ENCODE assay signal across 16 cellular contexts in genomic region chr4:2390780-2391490, GRCh38. TPM values are rescaled to one million over a fixed set of nuclear protein-coding genes. Genes with fewer than 3 reads are reported as not detected.
DNase-seq lines count a peak whose midpoint lies in the region; ATAC-seq and TF ChIP-seq lines count a peak whose summit lies in the region.
"Had no signal": no experiment of that assay in that cellular context is flagged by ENCODE, and none has a peak within 500 bp of the region (broad histone marks: within the 10 kb centered on the region; RNA-seq: fewer than 3 reads in every experiment).

No MANE protein-coding gene starts in this region.

- H3K79me2 ChIP-seq in SK-N-SH (ENCODE audit: insufficient read depth), result no peaks in the 10 kb centered on the region
- H3K79me2 ChIP-seq in hepatocyte, result no peaks in the 10 kb centered on the region

- peaks cover 15% of the 10 kb centered on the region for H3K36me3 Mint-ChIP-seq in stimulated activated effector memory CD8-positive, alpha-beta T cell treated with anti-CD3 and anti-CD28 coated beads, Interleukin-12 subunit alpha, Interleukin-12 subunit beta, amount 100 ng/mL, for 72 hours

- H3K4me3 ChIP-seq in SK-N-SH (ENCODE audit: low read depth in 2 of 2, low read length in 1 of 2) (no peak overlapping the region), NT2/D1 (ENCODE audit: insufficient read length, low read depth) (peak overlapping the region; percentile 24), hepatocyte (no peak overlapping the region), MG63 (no peak overlapping the region)
- H3K4me3 ChIP-seq: HAP-1, transverse colon had no signal

- no peak overlapping the region for H2AFZ ChIP-seq in SK-N-SH (ENCODE audit: low read depth)
- no peak overlapping the region for H2AFZ ChIP-seq in hepatocyte

- no peak overlapping the region for H3K4me2 ChIP-seq in SK-N-SH
- H3K4me2 ChIP-seq in hepatocyte, result peak overlapping the region; percentile 57

- CTCF ChIA-PET in SK-N-SH (lab: Yijun Ruan, JAX), result interaction anchor here (0.8 to 1.0 kb wide), 2 partner anchors 28 to 171 kb away, joined by 3 read pairs; partner anchors contain the start of gene CFAP99

- no peaks in the 10 kb centered on the region for H3K9me3 Mint-ChIP-seq in stimulated activated effector memory CD8-positive, alpha-beta T cell treated with anti-CD3 and anti-CD28 coated beads, Interleukin-12 subunit alpha, Interleukin-12 subunit beta, amount 100 ng/mL, for 72 hours

- H3K9me2 ChIP-seq in SK-N-SH, result no peaks in the 10 kb centered on the region
- no peaks in the 10 kb centered on the region for H3K9me2 ChIP-seq in hepatocyte (replicated peaks; ENCODE audit: insufficient read depth)

- H3K9me3 ChIP-seq in SK-N-SH, result no peaks in the 10 kb centered on the region
- no peaks in the 10 kb centered on the region for H3K9me3 ChIP-seq in NT2/D1 (ENCODE audit: insufficient read depth, low read length)
- no peaks in the 10 kb centered on the region for H3K9me3 ChIP-seq in hepatocyte (ENCODE audit: low read depth)
- no peaks in the 10 kb centered on the region for H3K9me3 ChIP-seq in MG63
- H3K9me3 ChIP-seq: HAP-1, transverse colon had no signal

- H3K27me3 ChIP-seq in SK-N-SH (ENCODE audit: insufficient read depth) (no peaks in the 10 kb centered on the region), NT2/D1 (ENCODE audit: insufficient read depth, insufficient read length) (peaks cover 83% of the 10 kb centered on the region), hepatocyte (no peaks in the 10 kb centered on the region), MG63 (no peaks in the 10 kb centered on the region)
- H3K27me3 ChIP-seq: transverse colon had no signal

- POLR2A ChIA-PET in SK-N-SH (lab: Yijun Ruan, JAX), result interaction anchor here (0.7 kb wide), 1 partner anchor 72 kb away, joined by 3 read pairs; no protein-coding TSS in a partner anchor

- H3K36me3 ChIP-seq in SK-N-SH (replicated peaks in 1 of 2; ENCODE audit: control insufficient read depth in 1 of 2, insufficient read depth in 2 of 2, low read length in 1 of 2) (no peaks in the 10 kb centered on the region), NT2/D1 (ENCODE audit: insufficient read depth, insufficient read length, low read length) (no peaks in the 10 kb centered on the region), hepatocyte (replicated peaks; ENCODE audit: insufficient read depth, low read depth) (no peaks in the 10 kb centered on the region), MG63 (no peaks in the 10 kb centered on the region)
- H3K36me3 ChIP-seq: HAP-1, transverse colon had no signal

- H3K4me3 Mint-ChIP-seq in stimulated activated effector memory CD8-positive, alpha-beta T cell treated with anti-CD3 and anti-CD28 coated beads, Interleukin-12 subunit alpha, Interleukin-12 subunit beta, amount 100 ng/mL, for 72 hours, result no peak overlapping the region

- H3K27ac ChIP-seq in SK-N-SH (ENCODE audit: low read depth in 2 of 2, low read length in 1 of 2) (peak overlapping the region in 1 of 2 experiments; percentile 74; a peak in 2 of 4 replicates), hepatocyte (no peak overlapping the region)
- H3K27ac ChIP-seq: transverse colon had no signal

- no peaks in the 10 kb centered on the region for H4K20me1 ChIP-seq in SK-N-SH (ENCODE audit: insufficient read depth)
- no peaks in the 10 kb centered on the region for H4K20me1 ChIP-seq in hepatocyte (ENCODE audit: insufficient read depth, poor library complexity, severe bottlenecking)

- peak; percentile 80 for DNase-seq in SK-N-SH
- DNase-seq in NT2/D1 (ENCODE audit: low read depth, low spot score), result no peak
- no peak for DNase-seq in hepatocyte (ENCODE audit: low spot score)
- no peak for DNase-seq in stimulated activated effector memory CD8-positive, alpha-beta T cell treated with anti-CD3 and anti-CD28 coated beads, Interleukin-12 subunit alpha, Interleukin-12 subunit beta, amount 100 ng/mL, for 72 hours (ENCODE audit: low spot score in 2 of 2)
- no peak for DNase-seq in NCI-H1048 (lab: John Stamatoyannopoulos, UW)
- no peak for DNase-seq in RKO (ENCODE audit: low spot score)
- no peak for DNase-seq in MG63
- DNase-seq: activated effector memory CD4-positive, alpha-beta T cell treated with anti-CD3 and anti-CD28 coated beads, Interleukin-2, amount 50 U/mL, for 16 hours; effector memory CD4-positive, alpha-beta T cell; NCI-H2227 treated with DMSO at 0.1 percent for 48 hours; stimulated activated CD4-positive, alpha-beta T cell treated with anti-CD3 and anti-CD28 coated beads, Interleukin-1b, Interleukin-23, amount 100 ng/mL, for 48 hours; transverse colon had no signal

- H3K4me1 ChIP-seq in SK-N-SH (ENCODE audit: control insufficient read depth in 1 of 2, insufficient read depth in 2 of 2, low read depth in 1 of 2, low read length in 1 of 2) (peaks cover 4 to 27% of the 10 kb centered on the region in 2 experiments; a peak in 3 of 4 replicates), NT2/D1 (ENCODE audit: insufficient read depth, insufficient read length) (peaks cover 24% of the 10 kb centered on the region), hepatocyte (ENCODE audit: insufficient read depth) (peaks cover 10% of the 10 kb centered on the region)

- no peak for ATAC-seq in SK-N-SH treated with all-trans-retinoic acid at 6 μM for 48 hours
- ATAC-seq in stimulated activated effector memory CD8-positive, alpha-beta T cell treated with anti-CD3 and anti-CD28 coated beads, Interleukin-12 subunit alpha, Interleukin-12 subunit beta, amount 100 ng/mL, for 72 hours, result no peak

- WGBS in SK-N-SH (ENCODE audit: low lambda C conversion rate), result 72% methylated on average over 20 of the region's 20 CpGs
- 50% methylated on average over 20 of the region's 20 CpGs for WGBS in hepatocyte (ENCODE audit: low lambda C conversion rate, missing lambda C conversion rate)

- TF ChIP-seq EP300 in SK-N-SH (IDR thresholded peaks at IDR 0.05; ENCODE audit: borderline replicate concordance in 1 of 2, low read depth in 1 of 2, low read length in 1 of 2), result peak in 1 of 2 experiments; percentile 60; a peak in 1 of 4 replicates

- TF ChIP-seq RAD21 in SK-N-SH (IDR thresholded peaks at IDR 0.05; ENCODE audit: low read length), result 0 out of 2 replicates have a peak, but pooled peaks have one; percentile 10

- H3K9ac ChIP-seq in SK-N-SH, result no peak overlapping the region
- no peak overlapping the region for H3K9ac ChIP-seq in NT2/D1 (ENCODE audit: insufficient read length, low read depth)

- peak overlapping the region; percentile 16 for H3K27ac Mint-ChIP-seq in stimulated activated effector memory CD8-positive, alpha-beta T cell treated with anti-CD3 and anti-CD28 coated beads, Interleukin-12 subunit alpha, Interleukin-12 subunit beta, amount 100 ng/mL, for 72 hours

- no peaks in the 10 kb centered on the region for H3F3A ChIP-seq in SK-N-SH (replicated peaks; ENCODE audit: insufficient read depth)

- peaks cover 64% of the 10 kb centered on the region for H3K4me1 Mint-ChIP-seq in stimulated activated effector memory CD8-positive, alpha-beta T cell treated with anti-CD3 and anti-CD28 coated beads, Interleukin-12 subunit alpha, Interleukin-12 subunit beta, amount 100 ng/mL, for 72 hours

- TF ChIP-seq CTCF in SK-N-SH (IDR thresholded peaks at IDR 0.05) (no peak), hepatocyte (IDR thresholded peaks at IDR 0.05; ENCODE audit: poor library complexity) (no peak)

TF ChIP-seq in SK-N-SH, 30 proteins besides CTCF, POLR2A, EP300 and RAD21:
- TF ChIP-seq GABPA (IDR thresholded peaks at IDR 0.05; ENCODE audit: low read depth), result no peak
- no peak for TF ChIP-seq SMC3 (IDR thresholded peaks at IDR 0.05; ENCODE audit: low read depth, low read length)
- no peak for TF ChIP-seq RXRA (IDR thresholded peaks at IDR 0.05; ENCODE audit: borderline replicate concordance, low read depth)

TF ChIP-seq in SK-N-SH treated with all-trans-retinoic acid at 6 μM for 48 hours, 23 proteins besides CTCF, POLR2A, EP300 and RAD21:
- TF ChIP-seq ZNF70 (CRISPR knock-in tag; IDR thresholded peaks at IDR 0.05), result no peak
- no peak for TF ChIP-seq CSRNP3 (CRISPR knock-in tag; IDR thresholded peaks at IDR 0.05)

RNA-seq across cellular contexts. Expression of gene ZFYVE28, which starts 27.5 kb away (rescaled TPM):
- polyA plus RNA-seq in SK-N-SH (2012; rRNA removed) (2.9 and 3.2 TPM in 2 replicates), hepatocyte (3.1 and 3.4 TPM in 2 replicates)
- 1.4 and 1.8 TPM in 2 replicates for polyA plus RNA-seq in SK-N-SH (2012; cell fraction: cytosol; rRNA removed)
- polyA plus RNA-seq in SK-N-SH (2012; cell fraction: nucleus; rRNA removed), result 8.3 and 9.4 TPM in 2 replicates
- 0.60 and 2.2 TPM in 2 replicates for total RNA-seq in hepatocyte
- total RNA-seq in MG63 (2014; rRNA removed; shearing (Covaris generic); ENCODE audit: low replicate concordance), result 1.5 and 3.1 TPM in 2 replicates

RNA-seq across cellular contexts. Expression of gene CFAP99, which starts 27.8 kb away (rescaled TPM):
- polyA plus RNA-seq in SK-N-SH (2012; rRNA removed) (0.13 and 0.55 TPM in 2 replicates), hepatocyte (0.09 TPM in 1 of 2 replicates, not detected in the other)
- 0.04 and 0.13 TPM in 2 replicates for polyA plus RNA-seq in SK-N-SH (2012; cell fraction: cytosol; rRNA removed)
- 0.31 and 0.43 TPM in 2 replicates for polyA plus RNA-seq in SK-N-SH (2012; cell fraction: nucleus; rRNA removed)
- total RNA-seq in hepatocyte, result 0.04 TPM in 1 of 2 replicates, not detected in the other
- not detected in 2 replicates for total RNA-seq in MG63 (2014; rRNA removed; shearing (Covaris generic); ENCODE audit: low replicate concordance)
- total RNA-seq: fibroblast of villous mesenchyme, pulmonary artery endothelial cell had no signal
